Comparison of ENCODE assay signal across 1 cellular context in genomic region chr17:43581581-43581980, GRCh38.
TF ChIP-seq lines count a peak whose summit lies in the region.

No MANE protein-coding gene starts in this region.

TF ChIP-seq in HepG2, 621 proteins besides CTCF, POLR2A, EP300 and RAD21 (continued from another document and continues in another):
- TF ChIP-seq AFF4 (CRISPR knock-in tag; IDR thresholded peaks at IDR 0.05) (no peak), ZNF547 (CRISPR knock-in tag; IDR thresholded peaks at IDR 0.05) (no peak), SRSF1 (optimal IDR thresholded peaks at IDR 0.05; ENCODE audit: low read depth, low read length) (no peak), ERF (CRISPR knock-in tag; IDR thresholded peaks at IDR 0.05) (no peak), CBX5 (CRISPR knock-in tag; IDR thresholded peaks at IDR 0.05; ENCODE audit: borderline replicate concordance) (no peak; the same call in 1 of the 2 replicates), MLLT10 (CRISPR knock-in tag; IDR thresholded peaks at IDR 0.05) (no peak), ZNF720 (CRISPR knock-in tag; IDR thresholded peaks at IDR 0.05) (no peak), ZNF280D (CRISPR knock-in tag; IDR thresholded peaks at IDR 0.05) (0 out of 2 replicates have a peak, but pooled peaks have one; percentile 16), ZBTB7A (CRISPR knock-in tag; IDR thresholded peaks at IDR 0.05) (peak; percentile 75; the same call in 1 of the 2 replicates), ZNF263 (CRISPR knock-in tag; IDR thresholded peaks at IDR 0.05) (no peak), ZFAT (CRISPR knock-in tag; conservative IDR thresholded peaks at IDR 0.05) (no peak), MED1 (CRISPR knock-in tag; IDR thresholded peaks at IDR 0.05) (0 out of 2 replicates have a peak, but pooled peaks have one; percentile 16), ZSCAN29 (CRISPR knock-in tag; conservative IDR thresholded peaks at IDR 0.05) (no peak), PREB (CRISPR knock-in tag; IDR thresholded peaks at IDR 0.05) (no peak), NCOR1 (IDR thresholded peaks at IDR 0.05; ENCODE audit: borderline replicate concordance, low read length) (0 out of 2 replicates have a peak, but pooled peaks have one; percentile 65), ZBTB7B (CRISPR knock-in tag; IDR thresholded peaks at IDR 0.05) (peak; percentile 93), ZFX (CRISPR knock-in tag; IDR thresholded peaks at IDR 0.05; ENCODE audit: low read depth) (peak; percentile 65), HMG20A (CRISPR knock-in tag; IDR thresholded peaks at IDR 0.05; ENCODE audit: borderline replicate concordance) (peak; percentile 50; the same call in 1 of the 2 replicates), ZNF350 (CRISPR knock-in tag; IDR thresholded peaks at IDR 0.05; ENCODE audit: borderline replicate concordance, low read depth) (no peak), MAFF (IDR thresholded peaks at IDR 0.05; ENCODE audit: low read depth, low read length) (no peak), RBM22 (optimal IDR thresholded peaks at IDR 0.05; ENCODE audit: low read length) (no peak), ZFP36L2 (CRISPR knock-in tag; IDR thresholded peaks at IDR 0.05) (no peak), TFDP1 (CRISPR knock-in tag; IDR thresholded peaks at IDR 0.05; ENCODE audit: borderline replicate concordance) (no peak), ZFP62 (CRISPR knock-in tag; IDR thresholded peaks at IDR 0.05) (no peak), SALL1 (CRISPR knock-in tag; IDR thresholded peaks at IDR 0.05) (peak; percentile 48; the same call in 1 of the 2 replicates), NCOA2 (CRISPR knock-in tag; IDR thresholded peaks at IDR 0.05) (peak; percentile 75), ZNF891 (CRISPR knock-in tag; IDR thresholded peaks at IDR 0.05) (no peak), SSRP1 (CRISPR knock-in tag; IDR thresholded peaks at IDR 0.05) (no peak), DDIT3 (CRISPR knock-in tag; IDR thresholded peaks at IDR 0.05) (no peak), ZFYVE20 (CRISPR knock-in tag; IDR thresholded peaks at IDR 0.05; ENCODE audit: borderline replicate concordance, low read depth) (no peak), GABPA (IDR thresholded peaks at IDR 0.05; ENCODE audit: low read depth, low read length) (no peak), GABPA (CRISPR knock-in tag; IDR thresholded peaks at IDR 0.05; ENCODE audit: low read depth) (no peak), HNF4A (CRISPR knock-in tag; IDR thresholded peaks at IDR 0.05) (peak; percentile 93)
- TF ChIP-seq, protein P1, sequence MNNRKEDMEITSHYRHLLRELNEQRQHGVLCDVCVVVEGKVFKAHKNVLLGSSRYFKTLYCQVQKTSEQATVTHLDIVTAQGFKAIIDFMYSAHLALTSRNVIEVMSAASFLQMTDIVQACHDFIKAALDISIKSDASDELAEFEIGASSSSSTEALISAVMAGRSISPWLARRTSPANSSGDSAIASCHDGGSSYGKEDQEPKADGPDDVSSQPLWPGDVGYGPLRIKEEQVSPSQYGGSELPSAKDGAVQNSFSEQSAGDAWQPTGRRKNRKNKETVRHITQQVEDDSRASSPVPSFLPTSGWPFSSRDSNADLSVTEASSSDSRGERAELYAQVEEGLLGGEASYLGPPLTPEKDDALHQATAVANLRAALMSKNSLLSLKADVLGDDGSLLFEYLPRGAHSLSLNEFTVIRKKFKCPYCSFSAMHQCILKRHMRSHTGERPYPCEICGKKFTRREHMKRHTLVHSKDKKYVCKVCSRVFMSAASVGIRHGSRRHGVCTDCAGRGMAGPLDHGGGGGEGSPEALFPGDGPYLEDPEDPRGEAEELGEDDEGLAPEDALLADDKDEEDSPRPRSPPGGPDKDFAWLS (CRISPR knock-in tag; IDR thresholded peaks at IDR 0.05; ENCODE audit: borderline replicate concordance): no peak
- TF ChIP-seq, protein P2, sequence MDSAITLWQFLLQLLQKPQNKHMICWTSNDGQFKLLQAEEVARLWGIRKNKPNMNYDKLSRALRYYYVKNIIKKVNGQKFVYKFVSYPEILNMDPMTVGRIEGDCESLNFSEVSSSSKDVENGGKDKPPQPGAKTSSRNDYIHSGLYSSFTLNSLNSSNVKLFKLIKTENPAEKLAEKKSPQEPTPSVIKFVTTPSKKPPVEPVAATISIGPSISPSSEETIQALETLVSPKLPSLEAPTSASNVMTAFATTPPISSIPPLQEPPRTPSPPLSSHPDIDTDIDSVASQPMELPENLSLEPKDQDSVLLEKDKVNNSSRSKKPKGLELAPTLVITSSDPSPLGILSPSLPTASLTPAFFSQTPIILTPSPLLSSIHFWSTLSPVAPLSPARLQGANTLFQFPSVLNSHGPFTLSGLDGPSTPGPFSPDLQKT (CRISPR knock-in tag; IDR thresholded peaks at IDR 0.05; ENCODE audit: borderline replicate concordance): no peak
- TF ChIP-seq, protein P3, sequence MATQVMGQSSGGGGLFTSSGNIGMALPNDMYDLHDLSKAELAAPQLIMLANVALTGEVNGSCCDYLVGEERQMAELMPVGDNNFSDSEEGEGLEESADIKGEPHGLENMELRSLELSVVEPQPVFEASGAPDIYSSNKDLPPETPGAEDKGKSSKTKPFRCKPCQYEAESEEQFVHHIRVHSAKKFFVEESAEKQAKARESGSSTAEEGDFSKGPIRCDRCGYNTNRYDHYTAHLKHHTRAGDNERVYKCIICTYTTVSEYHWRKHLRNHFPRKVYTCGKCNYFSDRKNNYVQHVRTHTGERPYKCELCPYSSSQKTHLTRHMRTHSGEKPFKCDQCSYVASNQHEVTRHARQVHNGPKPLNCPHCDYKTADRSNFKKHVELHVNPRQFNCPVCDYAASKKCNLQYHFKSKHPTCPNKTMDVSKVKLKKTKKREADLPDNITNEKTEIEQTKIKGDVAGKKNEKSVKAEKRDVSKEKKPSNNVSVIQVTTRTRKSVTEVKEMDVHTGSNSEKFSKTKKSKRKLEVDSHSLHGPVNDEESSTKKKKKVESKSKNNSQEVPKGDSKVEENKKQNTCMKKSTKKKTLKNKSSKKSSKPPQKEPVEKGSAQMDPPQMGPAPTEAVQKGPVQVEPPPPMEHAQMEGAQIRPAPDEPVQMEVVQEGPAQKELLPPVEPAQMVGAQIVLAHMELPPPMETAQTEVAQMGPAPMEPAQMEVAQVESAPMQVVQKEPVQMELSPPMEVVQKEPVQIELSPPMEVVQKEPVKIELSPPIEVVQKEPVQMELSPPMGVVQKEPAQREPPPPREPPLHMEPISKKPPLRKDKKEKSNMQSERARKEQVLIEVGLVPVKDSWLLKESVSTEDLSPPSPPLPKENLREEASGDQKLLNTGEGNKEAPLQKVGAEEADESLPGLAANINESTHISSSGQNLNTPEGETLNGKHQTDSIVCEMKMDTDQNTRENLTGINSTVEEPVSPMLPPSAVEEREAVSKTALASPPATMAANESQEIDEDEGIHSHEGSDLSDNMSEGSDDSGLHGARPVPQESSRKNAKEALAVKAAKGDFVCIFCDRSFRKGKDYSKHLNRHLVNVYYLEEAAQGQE (IDR thresholded peaks at IDR 0.05; ENCODE audit: borderline replicate concordance in 1 of 2, low read depth in 1 of 2, low read length in 2 of 2): no peak
- TF ChIP-seq, protein P4, sequence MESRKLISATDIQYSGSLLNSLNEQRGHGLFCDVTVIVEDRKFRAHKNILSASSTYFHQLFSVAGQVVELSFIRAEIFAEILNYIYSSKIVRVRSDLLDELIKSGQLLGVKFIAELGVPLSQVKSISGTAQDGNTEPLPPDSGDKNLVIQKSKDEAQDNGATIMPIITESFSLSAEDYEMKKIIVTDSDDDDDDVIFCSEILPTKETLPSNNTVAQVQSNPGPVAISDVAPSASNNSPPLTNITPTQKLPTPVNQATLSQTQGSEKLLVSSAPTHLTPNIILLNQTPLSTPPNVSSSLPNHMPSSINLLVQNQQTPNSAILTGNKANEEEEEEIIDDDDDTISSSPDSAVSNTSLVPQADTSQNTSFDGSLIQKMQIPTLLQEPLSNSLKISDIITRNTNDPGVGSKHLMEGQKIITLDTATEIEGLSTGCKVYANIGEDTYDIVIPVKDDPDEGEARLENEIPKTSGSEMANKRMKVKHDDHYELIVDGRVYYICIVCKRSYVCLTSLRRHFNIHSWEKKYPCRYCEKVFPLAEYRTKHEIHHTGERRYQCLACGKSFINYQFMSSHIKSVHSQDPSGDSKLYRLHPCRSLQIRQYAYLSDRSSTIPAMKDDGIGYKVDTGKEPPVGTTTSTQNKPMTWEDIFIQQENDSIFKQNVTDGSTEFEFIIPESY (CRISPR knock-in tag; IDR thresholded peaks at IDR 0.05): no peak
- TF ChIP-seq, protein P5, sequence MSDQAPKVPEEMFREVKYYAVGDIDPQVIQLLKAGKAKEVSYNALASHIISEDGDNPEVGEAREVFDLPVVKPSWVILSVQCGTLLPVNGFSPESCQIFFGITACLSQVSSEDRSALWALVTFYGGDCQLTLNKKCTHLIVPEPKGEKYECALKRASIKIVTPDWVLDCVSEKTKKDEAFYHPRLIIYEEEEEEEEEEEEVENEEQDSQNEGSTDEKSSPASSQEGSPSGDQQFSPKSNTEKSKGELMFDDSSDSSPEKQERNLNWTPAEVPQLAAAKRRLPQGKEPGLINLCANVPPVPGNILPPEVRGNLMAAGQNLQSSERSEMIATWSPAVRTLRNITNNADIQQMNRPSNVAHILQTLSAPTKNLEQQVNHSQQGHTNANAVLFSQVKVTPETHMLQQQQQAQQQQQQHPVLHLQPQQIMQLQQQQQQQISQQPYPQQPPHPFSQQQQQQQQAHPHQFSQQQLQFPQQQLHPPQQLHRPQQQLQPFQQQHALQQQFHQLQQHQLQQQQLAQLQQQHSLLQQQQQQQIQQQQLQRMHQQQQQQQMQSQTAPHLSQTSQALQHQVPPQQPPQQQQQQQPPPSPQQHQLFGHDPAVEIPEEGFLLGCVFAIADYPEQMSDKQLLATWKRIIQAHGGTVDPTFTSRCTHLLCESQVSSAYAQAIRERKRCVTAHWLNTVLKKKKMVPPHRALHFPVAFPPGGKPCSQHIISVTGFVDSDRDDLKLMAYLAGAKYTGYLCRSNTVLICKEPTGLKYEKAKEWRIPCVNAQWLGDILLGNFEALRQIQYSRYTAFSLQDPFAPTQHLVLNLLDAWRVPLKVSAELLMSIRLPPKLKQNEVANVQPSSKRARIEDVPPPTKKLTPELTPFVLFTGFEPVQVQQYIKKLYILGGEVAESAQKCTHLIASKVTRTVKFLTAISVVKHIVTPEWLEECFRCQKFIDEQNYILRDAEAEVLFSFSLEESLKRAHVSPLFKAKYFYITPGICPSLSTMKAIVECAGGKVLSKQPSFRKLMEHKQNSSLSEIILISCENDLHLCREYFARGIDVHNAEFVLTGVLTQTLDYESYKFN (CRISPR knock-in tag; conservative IDR thresholded peaks at IDR 0.05): peak; percentile 60
